Comparison of ENCODE assay signal across 24 cellular contexts in the genomic region with DNA sequence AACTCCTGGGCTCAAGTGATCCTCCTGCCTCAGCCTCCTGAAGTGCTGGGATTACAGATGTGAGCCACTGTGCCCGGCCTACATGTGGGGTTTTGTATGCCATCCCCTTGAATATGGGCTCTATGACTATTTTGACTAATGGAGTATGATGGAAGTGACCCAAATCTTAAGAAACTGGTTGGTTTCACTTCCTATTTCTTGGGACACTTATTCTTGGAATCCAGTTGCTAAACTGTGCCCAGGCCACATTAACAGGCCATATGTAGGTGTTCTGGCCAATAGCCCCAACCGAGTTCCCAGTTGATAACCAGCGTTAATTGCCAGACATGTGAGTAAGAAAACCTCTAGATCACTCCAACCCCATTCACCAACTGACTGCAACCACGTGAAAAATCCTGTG. TPM values are rescaled to one million over a fixed set of nuclear protein-coding genes. Genes with fewer than 3 reads are reported as not detected.
A peak's percentile ranks its signal among the peaks of the same experiment; 100 is the strongest.
DNase-seq lines count a peak whose midpoint lies in the region; ATAC-seq and TF ChIP-seq lines count a peak whose summit lies in the region.
"Had no signal": no experiment of that assay in that cellular context is flagged by ENCODE, and none has a peak within 500 bp of the region (broad histone marks: within the 10 kb centered on the region; RNA-seq: fewer than 3 reads in every experiment).

No MANE protein-coding gene starts in this region.

- H3K27me3 Mint-ChIP-seq in activated CD8-positive, alpha-beta memory T cell treated with anti-CD3 and anti-CD28 coated beads, Interleukin-2, amount 10 ng/mL, durations not matched to agents 7 days and 5 days, result no peaks in the 10 kb centered on the region
- no peaks in the 10 kb centered on the region for H3K27me3 Mint-ChIP-seq in activated T-helper 17 cell treated with anti-CD3 and anti-CD28 coated beads, Interleukin-2, amount 50 U/mL, for 72 hours
- H3K27me3 Mint-ChIP-seq: activated naive CD8-positive, alpha-beta T cell had no signal

- no peaks in the 10 kb centered on the region for H3K27me3 ChIP-seq in upper lobe of right lung
- H3K27me3 ChIP-seq: MG63 had no signal

- intact Hi-C loops in upper lobe of right lung (cut with DNase I), result no loop called here

- H3K27ac ChIP-seq in upper lobe of right lung, result no peak overlapping the region
- H3K27ac ChIP-seq: C4-2B had no signal

- no peak for DNase-seq in activated CD8-positive, alpha-beta memory T cell treated with anti-CD3 and anti-CD28 coated beads, Interleukin-2, amount 10 ng/mL, durations not matched to agents 7 days and 5 days
- no peak for DNase-seq in activated CD8-positive, alpha-beta memory T cell treated with anti-CD3 and anti-CD28 coated beads for 24 hours
- DNase-seq in NOMO-1 treated with dmso at 0.1 percent for 144 hours (lab: John Stamatoyannopoulos, UW; ENCODE audit: unreplicated experiment) (peak; percentile 81), upper lobe of right lung (no peak), NCI-H524 (lab: John Stamatoyannopoulos, UW) (no peak), GDM1 (lab: John Stamatoyannopoulos, UW) (no peak)
- no peak for DNase-seq in activated T-cell treated with anti-CD3 and anti-CD28 coated beads, Interleukin-2, amount 50 U/mL, for 1 hour
- DNase-seq: DMS153; erythroblast; hippocampal formation; MG63; NCI-H187; NCI-H2227 treated with DMSO at 0.1 percent for 48 hours; nucleus accumbens; retina; stimulated activated CD4-positive, alpha-beta T cell treated with anti-CD3 and anti-CD28 coated beads, Interleukin-12 subunit alpha, Interleukin-12 subunit beta, amount 100 ng/mL, for 4 hours; substantia nigra; T-helper 2 cell had no signal

- H3K9me3 Mint-ChIP-seq in activated CD8-positive, alpha-beta memory T cell treated with anti-CD3 and anti-CD28 coated beads, Interleukin-2, amount 10 ng/mL, durations not matched to agents 7 days and 5 days (ENCODE audit: low read depth), result no peaks in the 10 kb centered on the region
- H3K9me3 Mint-ChIP-seq in activated T-helper 17 cell treated with anti-CD3 and anti-CD28 coated beads, Interleukin-2, amount 50 U/mL, for 72 hours, result no peaks in the 10 kb centered on the region

- H3K36me3 Mint-ChIP-seq in activated CD8-positive, alpha-beta memory T cell treated with anti-CD3 and anti-CD28 coated beads, Interleukin-2, amount 10 ng/mL, durations not matched to agents 7 days and 5 days, result no peaks in the 10 kb centered on the region
- H3K36me3 Mint-ChIP-seq in activated T-helper 17 cell treated with anti-CD3 and anti-CD28 coated beads, Interleukin-2, amount 50 U/mL, for 72 hours (ENCODE audit: low read depth), result no peaks in the 10 kb centered on the region
- H3K36me3 Mint-ChIP-seq: activated naive CD8-positive, alpha-beta T cell had no signal

- no peak overlapping the region for H3K4me3 Mint-ChIP-seq in activated CD8-positive, alpha-beta memory T cell treated with anti-CD3 and anti-CD28 coated beads, Interleukin-2, amount 10 ng/mL, durations not matched to agents 7 days and 5 days
- no peak overlapping the region for H3K4me3 Mint-ChIP-seq in activated T-helper 17 cell treated with anti-CD3 and anti-CD28 coated beads, Interleukin-2, amount 50 U/mL, for 72 hours
- H3K4me3 Mint-ChIP-seq: activated naive CD8-positive, alpha-beta T cell had no signal

- no peak for TF ChIP-seq CTCF in upper lobe of right lung (IDR thresholded peaks at IDR 0.05)

- CTCF ChIA-PET in activated CD8-positive, alpha-beta memory T cell treated with anti-CD3 and anti-CD28 coated beads, Interleukin-2, amount 10 ng/mL, durations not matched to agents 7 days and 5 days (lab: Charles Lee), result no interaction called here

- H3K36me3 ChIP-seq in upper lobe of right lung, result no peaks in the 10 kb centered on the region

- no peaks in the 10 kb centered on the region for H3K9me3 ChIP-seq in upper lobe of right lung
- H3K9me3 ChIP-seq: A549, MG63 had no signal

- H3K4me3 ChIP-seq in upper lobe of right lung, result no peak overlapping the region
- H3K4me3 ChIP-seq: A549, MG63 had no signal

- peak; percentile 32 for ATAC-seq in activated CD8-positive, alpha-beta memory T cell treated with anti-CD3 and anti-CD28 coated beads, Interleukin-2, amount 10 ng/mL, durations not matched to agents 7 days and 5 days
- peak; percentile 13 for ATAC-seq in activated T-helper 17 cell treated with anti-CD3 and anti-CD28 coated beads, Interleukin-2, amount 50 U/mL, for 72 hours (replicated peaks)
- peak; percentile 67 for ATAC-seq in upper lobe of right lung
- ATAC-seq: A549; activated CD4-positive, CD25-positive, alpha-beta regulatory T cell treated with anti-CD3 and anti-CD28 coated beads, Interleukin-2, amount 50 U/mL, for 24 hours; HepG2 had no signal

- peaks cover 24% of the 10 kb centered on the region for H3K4me1 Mint-ChIP-seq in activated CD8-positive, alpha-beta memory T cell treated with anti-CD3 and anti-CD28 coated beads, Interleukin-2, amount 10 ng/mL, durations not matched to agents 7 days and 5 days
- peaks cover 21% of the 10 kb centered on the region for H3K4me1 Mint-ChIP-seq in activated T-helper 17 cell treated with anti-CD3 and anti-CD28 coated beads, Interleukin-2, amount 50 U/mL, for 72 hours

- peak overlapping the region; percentile 44 for H3K27ac Mint-ChIP-seq in activated CD8-positive, alpha-beta memory T cell treated with anti-CD3 and anti-CD28 coated beads, Interleukin-2, amount 10 ng/mL, durations not matched to agents 7 days and 5 days
- H3K27ac Mint-ChIP-seq in activated T-helper 17 cell treated with anti-CD3 and anti-CD28 coated beads, Interleukin-2, amount 50 U/mL, for 72 hours, result peak overlapping the region; percentile 81
- H3K27ac Mint-ChIP-seq: activated naive CD8-positive, alpha-beta T cell had no signal

- H3K4me1 ChIP-seq in upper lobe of right lung, result peaks cover 23% of the 10 kb centered on the region

RNA-seq across cellular contexts. Expression of gene CLIC4, which starts 36.3 kb away (rescaled TPM):
- 10 to 100 TPM; 16.9 to 23.0 TPM for total RNA-seq in activated CD8-positive, alpha-beta memory T cell treated with anti-CD3 and anti-CD28 coated beads, Interleukin-2, amount 10 ng/mL, durations not matched to agents 7 days and 5 days
- total RNA-seq in activated T-helper 17 cell treated with anti-CD3 and anti-CD28 coated beads, Interleukin-2, amount 50 U/mL, for 72 hours, result 10 to 100 TPM in 1 of 2 donors, 1 to 10 TPM in 1; 8.9 to 13.8 TPM
- 200 TPM for total RNA-seq in upper lobe of right lung

Comparison
In these comparisons a context has a peak if more than half of its experiments do, and no peak if none do; other contexts are left out.
1. ATAC-seq: peak in every context shown above with its lines; median percentile 67 in upper lobe of right lung; 32 in activated CD8-positive, alpha-beta memory T cell treated with anti-CD3 and anti-CD28 coated beads, Interleukin-2, amount 10 ng/mL, durations not matched to agents 7 days and 5 days; 13 in activated T-helper 17 cell treated with anti-CD3 and anti-CD28 coated beads, Interleukin-2, amount 50 U/mL, for 72 hours.